In the genomic region with DNA sequence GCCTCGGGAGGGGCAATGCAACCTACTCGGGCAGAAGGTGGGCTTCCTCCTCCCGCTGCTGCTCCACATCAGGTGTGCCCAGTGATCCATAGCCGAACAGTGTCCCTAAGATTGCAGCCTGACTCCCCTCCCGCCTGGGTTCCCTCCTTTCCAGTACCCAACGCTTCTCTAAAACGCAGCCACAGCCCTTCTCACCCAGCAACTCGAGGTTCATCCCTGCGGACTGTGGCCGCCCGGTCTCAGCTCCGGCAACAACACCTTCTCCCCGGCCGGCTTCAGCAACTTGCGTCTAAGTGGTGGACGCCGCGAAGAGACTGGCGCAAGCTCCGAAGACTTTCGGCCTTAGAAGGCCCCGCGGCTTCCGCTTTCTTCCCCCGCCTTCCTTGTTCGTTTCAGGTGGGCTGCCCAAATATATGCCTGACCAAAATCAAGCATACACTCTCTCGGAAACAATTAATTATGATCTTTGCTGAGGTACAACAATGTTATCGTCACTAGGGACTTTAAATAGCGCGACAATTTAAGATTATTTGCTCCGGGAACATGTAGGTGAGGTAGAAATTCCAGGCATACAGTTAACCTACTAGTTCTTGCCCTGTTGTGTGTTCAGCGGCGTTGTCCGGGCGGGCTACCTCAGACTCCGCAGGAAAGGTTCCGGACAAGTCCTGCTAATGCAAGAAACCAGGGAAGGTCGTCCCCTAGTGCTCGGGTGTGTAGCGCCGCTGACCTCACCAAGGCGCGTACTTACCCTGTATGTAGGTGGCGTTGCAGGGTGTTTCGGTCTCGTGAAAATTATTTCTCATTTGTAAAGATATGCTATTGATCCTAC, we compare ENCODE assay signal across 8 cellular contexts.
DNase-seq lines count a peak whose midpoint lies in the region; ATAC-seq lines count a peak whose summit lies in the region.

A gene with protein sequence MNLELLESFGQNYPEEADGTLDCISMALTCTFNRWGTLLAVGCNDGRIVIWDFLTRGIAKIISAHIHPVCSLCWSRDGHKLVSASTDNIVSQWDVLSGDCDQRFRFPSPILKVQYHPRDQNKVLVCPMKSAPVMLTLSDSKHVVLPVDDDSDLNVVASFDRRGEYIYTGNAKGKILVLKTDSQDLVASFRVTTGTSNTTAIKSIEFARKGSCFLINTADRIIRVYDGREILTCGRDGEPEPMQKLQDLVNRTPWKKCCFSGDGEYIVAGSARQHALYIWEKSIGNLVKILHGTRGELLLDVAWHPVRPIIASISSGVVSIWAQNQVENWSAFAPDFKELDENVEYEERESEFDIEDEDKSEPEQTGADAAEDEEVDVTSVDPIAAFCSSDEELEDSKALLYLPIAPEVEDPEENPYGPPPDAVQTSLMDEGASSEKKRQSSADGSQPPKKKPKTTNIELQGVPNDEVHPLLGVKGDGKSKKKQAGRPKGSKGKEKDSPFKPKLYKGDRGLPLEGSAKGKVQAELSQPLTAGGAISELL (minus strand): TSS at position 319 of the 829 bp plus-strand sequence. CDS start 105 bp downstream, at position 214.

- ATAC-seq in GM19463 (IDR thresholded peaks at IDR 0.05; ENCODE audit: unreplicated experiment), result peak; percentile 97

- no peaks in the 10 kb centered on the region for H3K36me3 ChIP-seq in effector memory CD4-positive, alpha-beta T cell (ENCODE audit: control insufficient read depth, insufficient read depth, low read length)

- H3K4me3 ChIP-seq in effector memory CD4-positive, alpha-beta T cell (ENCODE audit: insufficient read depth, low read depth, low read length, poor library complexity, severe bottlenecking), result peak within 1 kb of the TSS; percentile 88

- DNase-seq in CMK (ENCODE audit: low read depth) (peak; percentile 100), HS-27A (ENCODE audit: low read depth) (peak; percentile 94), NK-92 (lab: John Stamatoyannopoulos, UW; ENCODE audit: unreplicated experiment) (peak; percentile 74), medulla oblongata (ENCODE audit: extremely low spot score) (peak; percentile 97)
- peak; percentile 99 for DNase-seq in activated CD8-positive, alpha-beta memory T cell treated with anti-CD3 and anti-CD28 coated beads for 24 hours
- peak; percentile 87 to 92 (median 91) for DNase-seq in effector memory CD4-positive, alpha-beta T cell
- DNase-seq in stimulated activated CD8-positive, alpha-beta memory T cell treated with anti-CD3 and anti-CD28 coated beads, Interleukin-12 subunit alpha, Interleukin-12 subunit beta, amount 100 ng/mL, for 24 hours (ENCODE audit: extremely low read depth), result peak; percentile 81

- peaks cover 21% of the 10 kb centered on the region for H3K4me1 ChIP-seq in effector memory CD4-positive, alpha-beta T cell (ENCODE audit: control insufficient read depth, insufficient read depth, low read length, poor library complexity, severe bottlenecking)

- H3K27ac ChIP-seq in effector memory CD4-positive, alpha-beta T cell (ENCODE audit: insufficient read depth, low read length, poor library complexity, severe bottlenecking), result peak within 1 kb of the TSS; percentile 95

- no peaks in the 10 kb centered on the region for H3K9me3 ChIP-seq in effector memory CD4-positive, alpha-beta T cell (ENCODE audit: control insufficient read depth, low read length)

- H3K27me3 ChIP-seq in effector memory CD4-positive, alpha-beta T cell (replicated peaks; ENCODE audit: control insufficient read depth, insufficient read depth, low read length, poor library complexity, severe bottlenecking), result no peaks in the 10 kb centered on the region

Comparison
In these comparisons a context has a peak if more than half of its experiments do, and no peak if none do; other contexts are left out.
1. Peak in every context shown above with its lines: DNase-seq, ATAC-seq, H3K4me3 ChIP-seq and H3K27ac ChIP-seq.